9 cellular contexts compared by ENCODE assay signal in the genomic region with DNA sequence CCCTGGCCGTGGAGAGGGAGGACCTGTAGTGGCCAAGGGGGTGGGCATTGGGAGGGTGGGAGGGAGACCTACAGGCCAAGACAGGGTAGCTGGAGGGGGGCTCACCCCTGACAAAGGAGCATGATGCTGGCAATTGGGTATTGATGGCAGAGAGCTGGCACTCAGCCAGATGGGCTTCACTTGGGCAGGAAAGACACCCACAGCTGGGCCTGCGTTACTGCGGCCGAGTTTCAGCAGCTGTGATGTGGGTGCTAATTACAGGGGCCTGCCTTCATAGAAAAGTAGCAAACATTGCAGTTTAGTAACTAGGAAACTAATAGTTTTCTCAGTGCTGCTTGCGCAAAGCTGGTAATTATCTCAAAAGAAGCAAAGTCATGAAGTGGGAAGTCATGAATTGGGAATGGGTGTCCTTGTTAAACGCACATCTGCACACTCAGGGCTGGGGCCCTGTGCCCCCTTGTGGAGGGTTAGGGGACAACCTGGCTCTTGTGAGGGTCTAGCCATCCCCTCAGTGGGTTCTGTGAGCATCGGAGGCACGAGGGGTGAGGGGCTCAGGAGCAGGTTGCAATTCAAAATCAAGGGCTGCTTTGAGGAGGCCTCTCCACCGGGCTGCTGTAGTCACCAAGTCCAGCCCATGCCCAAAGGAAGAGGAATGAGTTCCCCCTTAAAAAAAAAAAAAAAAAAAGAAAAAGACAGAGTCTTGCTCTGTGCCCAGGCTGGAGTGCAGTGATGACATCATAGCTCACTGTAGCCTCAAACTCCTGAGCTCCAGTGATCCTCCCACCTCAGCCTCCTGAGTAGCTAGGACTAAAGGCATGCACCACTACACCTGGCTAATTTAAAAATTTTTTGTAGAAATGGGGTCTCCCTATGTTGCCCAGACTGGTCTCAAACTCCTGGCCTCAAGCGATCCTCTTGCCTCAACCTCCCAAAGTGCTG. TPM values are rescaled to one million over a fixed set of nuclear protein-coding genes. Genes with fewer than 3 reads are reported as not detected.
DNase-seq lines count a peak whose midpoint lies in the region; ATAC-seq and TF ChIP-seq lines count a peak whose summit lies in the region.
"Had no signal": no experiment of that assay in that cellular context is flagged by ENCODE, and none has a peak within 500 bp of the region (broad histone marks: within the 10 kb centered on the region; RNA-seq: fewer than 3 reads in every experiment).

No MANE protein-coding gene starts in this region.

- H3K27ac Mint-ChIP-seq in activated CD4-positive, alpha-beta T cell treated with anti-CD3 and anti-CD28 coated beads for 36 hours, result no peak overlapping the region

- H3K4me3 ChIP-seq in H7 (ENCODE audit: insufficient read depth, low read depth, low read length) (no peak overlapping the region), SJCRH30 (no peak overlapping the region)

- no peaks in the 10 kb centered on the region for H3K27me3 Mint-ChIP-seq in activated CD4-positive, alpha-beta T cell treated with anti-CD3 and anti-CD28 coated beads for 36 hours

- H3K4me1 Mint-ChIP-seq in activated CD4-positive, alpha-beta T cell treated with anti-CD3 and anti-CD28 coated beads for 36 hours, result peaks cover 12% of the 10 kb centered on the region

- H3K4me1 ChIP-seq in SJCRH30, result peaks cover 4% of the 10 kb centered on the region

- H3K36me3 ChIP-seq in H7 (replicated peaks; ENCODE audit: control insufficient read depth, insufficient read depth, low read length), result peaks cover 7% of the 10 kb centered on the region
- H3K36me3 ChIP-seq in SJCRH30, result peaks cover 18% of the 10 kb centered on the region

- H3K36me3 Mint-ChIP-seq in activated CD4-positive, alpha-beta T cell treated with anti-CD3 and anti-CD28 coated beads for 36 hours (ENCODE audit: low read depth), result peaks cover 7% of the 10 kb centered on the region

- H3K4me3 Mint-ChIP-seq in activated CD4-positive, alpha-beta T cell treated with anti-CD3 and anti-CD28 coated beads for 36 hours, result no peak overlapping the region

- CTCF ChIA-PET in activated CD4-positive, alpha-beta T cell treated with anti-CD3 and anti-CD28 coated beads for 36 hours (lab: Charles Lee), result interaction anchor here (0.7 to 1.1 kb wide), 6 partner anchors 8 to 235 kb away, joined by 3 to 6 read pairs (median 3); no protein-coding TSS in a partner anchor

- ATAC-seq in activated CD4-positive, alpha-beta T cell treated with anti-CD3 and anti-CD28 coated beads for 36 hours, result no peak
- no peak for ATAC-seq in HG03521 (IDR thresholded peaks at IDR 0.05; ENCODE audit: unreplicated experiment)

- H3K27me3 ChIP-seq in H7 (ENCODE audit: control insufficient read depth, insufficient read depth, low read length), result no peaks in the 10 kb centered on the region
- no peaks in the 10 kb centered on the region for H3K27me3 ChIP-seq in SJCRH30

- H3K9me3 ChIP-seq in SJCRH30 (replicated peaks), result no peaks in the 10 kb centered on the region

- intact Hi-C loops in activated CD4-positive, alpha-beta T cell treated with anti-CD3 and anti-CD28 coated beads for 36 hours (cut with DNase I, micrococcal nuclease), result loop anchor here in 1 of 2 experiments (5.0 kb wide), 1 partner anchor 151 kb away; the partner anchor contains the start of genes RANBP1 and TRMT2A

- POLR2A ChIA-PET in activated CD4-positive, alpha-beta T cell treated with anti-CD3 and anti-CD28 coated beads for 36 hours (lab: Charles Lee), result interaction anchor here (0.5 kb wide), 1 partner anchor 120 kb away, joined by 4 read pairs; no protein-coding TSS in a partner anchor

- no peaks in the 10 kb centered on the region for H3K9me3 Mint-ChIP-seq in activated CD4-positive, alpha-beta T cell treated with anti-CD3 and anti-CD28 coated beads for 36 hours (ENCODE audit: low read depth)

- TF ChIP-seq CTCF in C4-2B (conservative IDR thresholded peaks at IDR 0.05), result peak; percentile 46

- DNase-seq in H7 (peak; percentile 94), SJCRH30 (peak; percentile 71 to 78), iPS-NIHi11 (ENCODE audit: low spot score) (peak; percentile 71), NCI-H146 treated with DMSO at 0.1 percent for 48 hours (lab: John Stamatoyannopoulos, UW; ENCODE audit: unreplicated experiment) (no peak)
- no peak for DNase-seq in activated CD8-positive, alpha-beta memory T cell treated with anti-CD3 and anti-CD28 coated beads, Interleukin-2, amount 50 U/mL, for 4 hours
- no peak for DNase-seq in activated CD4-positive, alpha-beta T cell treated with anti-CD3 and anti-CD28 coated beads for 36 hours
- DNase-seq: activated naive CD4-positive, alpha-beta T cell treated with anti-CD3 and anti-CD28 coated beads, Interleukin-2, amount 50 U/mL, for 16 hours had no signal

- H3K27ac ChIP-seq in C4-2B (no peak overlapping the region), SJCRH30 (no peak overlapping the region)

RNA-seq across cellular contexts. Expression of gene TXNRD2, which starts 24.4 kb away (rescaled TPM):
- 3.3 and 5.0 TPM in 2 replicates for total RNA-seq in H7 (2014; rRNA removed; shearing (Covaris generic))
- total RNA-seq in SJCRH30 (2014; rRNA removed; shearing (Covaris generic)), result 17.0 and 17.2 TPM in 2 replicates
- 10 to 100 TPM; 24.1 to 25.3 TPM for total RNA-seq in activated CD4-positive, alpha-beta T cell treated with anti-CD3 and anti-CD28 coated beads for 36 hours

RNA-seq across cellular contexts. Expression of gene COMT, which starts 24.5 kb away (rescaled TPM):
- 1.4 and 1.7 TPM in 2 replicates for total RNA-seq in H7 (2014; rRNA removed; shearing (Covaris generic))
- 69.2 and 74.6 TPM in 2 replicates for total RNA-seq in SJCRH30 (2014; rRNA removed; shearing (Covaris generic))
- 10 to 100 TPM; 63.5 to 78.5 TPM for total RNA-seq in activated CD4-positive, alpha-beta T cell treated with anti-CD3 and anti-CD28 coated beads for 36 hours

RNA-seq across cellular contexts. Expression of gene ARVCF, which starts 50.6 kb away (rescaled TPM):
- 35.8 and 40.8 TPM in 2 replicates for total RNA-seq in H7 (2014; rRNA removed; shearing (Covaris generic))
- total RNA-seq in SJCRH30 (2014; rRNA removed; shearing (Covaris generic)), result 4.2 and 9.0 TPM in 2 replicates
- 1 to 10 TPM; 1.3 to 2.1 TPM for total RNA-seq in activated CD4-positive, alpha-beta T cell treated with anti-CD3 and anti-CD28 coated beads for 36 hours

RNA-seq across cellular contexts. Expression of gene TANGO2, which starts 54.9 kb away (rescaled TPM):
- total RNA-seq in H7 (2014; rRNA removed; shearing (Covaris generic)), result 11.3 and 15.7 TPM in 2 replicates
- total RNA-seq in SJCRH30 (2014; rRNA removed; shearing (Covaris generic)), result 8.1 and 9.4 TPM in 2 replicates
- total RNA-seq in activated CD4-positive, alpha-beta T cell treated with anti-CD3 and anti-CD28 coated beads for 36 hours, result 10 to 100 TPM; 20.3 to 22.8 TPM

Comparison
In these comparisons a context has a peak if more than half of its experiments do, and no peak if none do; other contexts are left out.
1. DNase-seq: peak in H7 (single experiment), SJCRH30 (2 of 2) and iPS-NIHi11 (single experiment); none in NCI-H146 treated with DMSO at 0.1 percent for 48 hours (single experiment), activated CD8-positive, alpha-beta memory T cell treated with anti-CD3 and anti-CD28 coated beads, Interleukin-2, amount 50 U/mL, for 4 hours (single experiment) and activated CD4-positive, alpha-beta T cell treated with anti-CD3 and anti-CD28 coated beads for 36 hours (single experiment).
2. RNA of gene COMT, which starts 24.5 kb away (total RNA-seq): 63.5 to 78.5 TPM in activated CD4-positive, alpha-beta T cell treated with anti-CD3 and anti-CD28 coated beads for 36 hours and 69.2 to 74.6 TPM in SJCRH30; 1.4 to 1.7 TPM in H7; every median in the first group is over 10 times any median in the second.